28 cellular contexts compared by ENCODE assay signal in the genomic region with DNA sequence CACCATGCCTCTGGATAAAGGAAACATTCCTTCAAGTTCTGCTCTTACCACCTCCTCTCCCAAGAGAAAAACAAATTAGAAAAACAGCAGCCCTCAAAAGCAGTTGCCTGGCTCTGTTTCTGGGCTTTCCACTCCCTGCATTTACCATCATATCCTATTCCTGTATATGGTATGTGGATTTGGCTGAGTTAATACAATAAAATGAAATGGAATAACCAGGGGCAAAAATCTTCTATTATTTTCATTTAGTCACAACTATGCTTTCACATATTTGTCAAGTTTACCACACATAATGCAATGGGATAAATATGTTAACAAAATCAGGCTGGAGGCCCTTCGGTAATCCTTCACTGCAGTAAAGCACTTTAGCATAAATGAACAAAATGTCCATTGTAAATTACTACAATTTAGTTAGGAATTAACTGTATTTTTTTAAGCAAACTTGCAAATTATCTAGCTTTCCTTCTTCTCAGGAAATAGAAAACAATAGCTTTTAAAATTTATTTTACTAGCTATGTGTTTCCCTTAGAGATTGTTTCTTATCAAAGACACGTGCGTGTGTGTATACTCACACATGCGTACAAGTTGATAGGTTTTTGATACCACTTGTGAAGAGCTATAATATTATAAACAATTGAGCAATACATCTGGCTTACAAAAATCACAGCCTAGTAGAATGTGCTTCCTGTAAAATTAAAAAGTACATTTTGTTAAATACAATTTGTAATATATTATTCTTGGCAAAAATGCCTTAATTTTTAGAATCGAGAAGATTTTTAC. TPM values are rescaled to one million over a fixed set of nuclear protein-coding genes. Genes with fewer than 3 reads are reported as not detected.
DNase-seq lines count a peak whose midpoint lies in the region; ATAC-seq and TF ChIP-seq lines count a peak whose summit lies in the region.
"Had no signal": no experiment of that assay in that cellular context is flagged by ENCODE, and none has a peak within 500 bp of the region (broad histone marks: within the 10 kb centered on the region; RNA-seq: fewer than 3 reads in every experiment).

No MANE protein-coding gene starts in this region.

- H3K9me3 ChIP-seq in endodermal cell (ENCODE audit: control insufficient read depth, low read length) = no peaks in the 10 kb centered on the region
- H3K9me3 ChIP-seq: BLaER1, SJSA1 had no signal

- H3K4me1 Mint-ChIP-seq in osteocyte (ENCODE audit: unreplicated experiment) (peaks cover 74% of the 10 kb centered on the region), endodermal cell (peaks cover 3% of the 10 kb centered on the region)
- H3K4me1 Mint-ChIP-seq: activated naive CD4-positive, alpha-beta T cell treated with anti-CD3 and anti-CD28 coated beads, Interleukin-2, amount 50 U/mL, for 24 hours; immature natural killer cell; stimulated activated naive CD8-positive, alpha-beta T cell treated with anti-CD3 and anti-CD28 coated beads, Interleukin-15, amount 100 ng/mL, for 72 hours had no signal

- TF ChIP-seq CTCF in AG10803 (conservative IDR thresholded peaks at IDR 0.05; ENCODE audit: low read length) (no peak), fibroblast of pulmonary artery (IDR thresholded peaks at IDR 0.05; ENCODE audit: low read length, missing control alignments) (no peak), osteocyte (IDR thresholded peaks at IDR 0.05) (no peak), endodermal cell (conservative IDR thresholded peaks at IDR 0.05) (no peak)

- no peak overlapping the region for H3K9ac ChIP-seq in endodermal cell (ENCODE audit: extremely low read depth, low read length, poor library complexity, severe bottlenecking)
- H3K9ac ChIP-seq: BLaER1 had no signal

- H3K4me1 ChIP-seq in endodermal cell (ENCODE audit: control insufficient read depth, insufficient read depth, low read length) = no peaks in the 10 kb centered on the region
- H3K4me1 ChIP-seq: SJSA1 had no signal

- H3K4me3 ChIP-seq in AG10803 (ENCODE audit: low read length) (no peak overlapping the region), fibroblast of pulmonary artery (replicated peaks; ENCODE audit: low read depth, low read length) (no peak overlapping the region), endodermal cell (ENCODE audit: low read length) (no peak overlapping the region)
- H3K4me3 ChIP-seq: BLaER1, SJSA1, skin epidermis had no signal

- H3K9me3 Mint-ChIP-seq in osteocyte (ENCODE audit: unreplicated experiment) (no peaks in the 10 kb centered on the region), endodermal cell (no peaks in the 10 kb centered on the region)
- H3K9me3 Mint-ChIP-seq: activated naive CD4-positive, alpha-beta T cell treated with anti-CD3 and anti-CD28 coated beads, Interleukin-2, amount 50 U/mL, for 24 hours; H9; stimulated activated naive CD8-positive, alpha-beta T cell treated with anti-CD3 and anti-CD28 coated beads, Interleukin-15, amount 100 ng/mL, for 72 hours had no signal

- ATAC-seq in HG03175 (IDR thresholded peaks at IDR 0.05; ENCODE audit: unreplicated experiment) (no peak), HG03135 (IDR thresholded peaks at IDR 0.05; ENCODE audit: unreplicated experiment) (no peak)
- ATAC-seq: left colon; stimulated activated naive CD8-positive, alpha-beta T cell treated with anti-CD3 and anti-CD28 coated beads, Interleukin-15, amount 100 ng/mL, for 72 hours had no signal

- peak; percentile 50 for DNase-seq in AG10803 (ENCODE audit: low read depth)
- peak; percentile 6 for DNase-seq in amniotic stem cell (lab: John Stamatoyannopoulos, UW)
- DNase-seq in fibroblast of pulmonary artery (ENCODE audit: low read depth) = peak; percentile 31
- DNase-seq in osteocyte (ENCODE audit: extremely low spot score, unreplicated experiment) = no peak
- DNase-seq in NCI-H146 (lab: John Stamatoyannopoulos, UW) = no peak
- DNase-seq in endodermal cell = no peak
- DNase-seq: activated CD4-positive, CD25-positive, alpha-beta regulatory T cell; anterior cingulate cortex; cortex of kidney; H9; hippocampal formation; immature natural killer cell; KG1; left colon; mesendoderm; MM.1S; NCI-H1436; NCI-H446 treated with DMSO at 0.1 percent for 48 hours; nucleus accumbens; stimulated activated naive CD8-positive, alpha-beta T cell treated with anti-CD3 and anti-CD28 coated beads, Interleukin-15, amount 100 ng/mL, for 72 hours; T-helper 1 cell; trophoblast cell had no signal

- WGBS in endodermal cell (ENCODE audit: insufficient coverage in 1 of 2, insufficient read length in 1 of 2), 2 experiments = 98% methylated on average over 4 of the region's 5 CpGs; no CpG with 5 or more reads in 1 of the 2 experiments

- H3K27me3 Mint-ChIP-seq in osteocyte (ENCODE audit: unreplicated experiment) (no peaks in the 10 kb centered on the region), endodermal cell (ENCODE audit: insufficient read depth) (no peaks in the 10 kb centered on the region)

- no peaks in the 10 kb centered on the region for H3K27me3 ChIP-seq in endodermal cell (ENCODE audit: control insufficient read depth, insufficient read depth, low read length, poor library complexity, severe bottlenecking)
- H3K27me3 ChIP-seq: BLaER1, SJSA1 had no signal

- H3K36me3 ChIP-seq in endodermal cell (ENCODE audit: control insufficient read depth, insufficient read depth, low read length) = no peaks in the 10 kb centered on the region
- H3K36me3 ChIP-seq: BLaER1 had no signal

- H3K4me3 Mint-ChIP-seq in osteocyte (ENCODE audit: unreplicated experiment) (peak overlapping the region; percentile 38), endodermal cell (no peak overlapping the region)
- H3K4me3 Mint-ChIP-seq: activated naive CD4-positive, alpha-beta T cell treated with anti-CD3 and anti-CD28 coated beads, Interleukin-2, amount 50 U/mL, for 24 hours; H9; immature natural killer cell; stimulated activated naive CD8-positive, alpha-beta T cell treated with anti-CD3 and anti-CD28 coated beads, Interleukin-15, amount 100 ng/mL, for 72 hours had no signal

- peaks cover 84% of the 10 kb centered on the region for H3K36me3 Mint-ChIP-seq in osteocyte (ENCODE audit: unreplicated experiment)
- H3K36me3 Mint-ChIP-seq in endodermal cell (ENCODE audit: low read depth) = no peaks in the 10 kb centered on the region
- H3K36me3 Mint-ChIP-seq: activated naive CD4-positive, alpha-beta T cell treated with anti-CD3 and anti-CD28 coated beads, Interleukin-2, amount 50 U/mL, for 24 hours; immature natural killer cell had no signal

- H3K27ac Mint-ChIP-seq in osteocyte (ENCODE audit: unreplicated experiment) (peak overlapping the region; percentile 88), endodermal cell (no peak overlapping the region)
- H3K27ac Mint-ChIP-seq: activated naive CD4-positive, alpha-beta T cell treated with anti-CD3 and anti-CD28 coated beads, Interleukin-2, amount 50 U/mL, for 24 hours; H9; immature natural killer cell; stimulated activated naive CD8-positive, alpha-beta T cell treated with anti-CD3 and anti-CD28 coated beads, Interleukin-15, amount 100 ng/mL, for 72 hours had no signal

- H3K27ac ChIP-seq in endodermal cell (ENCODE audit: low read depth, low read length) = no peak overlapping the region
- H3K27ac ChIP-seq: BLaER1, SJSA1 had no signal

RNA-seq across cellular contexts. Expression of gene COL12A1, which starts 34.1 kb away (rescaled TPM):
- 2,335 and 2,423 TPM in 2 replicates for total RNA-seq in osteocyte
- total RNA-seq in endodermal cell = under 1 TPM; 0.13 to 0.64 TPM
- 5.4 TPM for polyA plus RNA-seq in endodermal cell (2013, experiment 1 of 2)
- 5.8 TPM for polyA plus RNA-seq in endodermal cell (2013, experiment 2 of 2)
- polyA plus RNA-seq: immature natural killer cell had no signal

Comparison
In these comparisons a context has a peak if more than half of its experiments do, and no peak if none do; other contexts are left out.
1. DNase-seq: peak in AG10803 (single experiment), amniotic stem cell (single experiment) and fibroblast of pulmonary artery (single experiment); none in osteocyte (single experiment), NCI-H146 (single experiment) and endodermal cell (single experiment).
2. RNA of gene COL12A1, which starts 34.1 kb away (total RNA-seq): 2,335 to 2,423 TPM in osteocyte; 0.13 to 0.64 TPM in endodermal cell; every median in the first group is over 1,000 times any median in the second.